Comparison of ENCODE assay signal across 8 cellular contexts in the genomic region with DNA sequence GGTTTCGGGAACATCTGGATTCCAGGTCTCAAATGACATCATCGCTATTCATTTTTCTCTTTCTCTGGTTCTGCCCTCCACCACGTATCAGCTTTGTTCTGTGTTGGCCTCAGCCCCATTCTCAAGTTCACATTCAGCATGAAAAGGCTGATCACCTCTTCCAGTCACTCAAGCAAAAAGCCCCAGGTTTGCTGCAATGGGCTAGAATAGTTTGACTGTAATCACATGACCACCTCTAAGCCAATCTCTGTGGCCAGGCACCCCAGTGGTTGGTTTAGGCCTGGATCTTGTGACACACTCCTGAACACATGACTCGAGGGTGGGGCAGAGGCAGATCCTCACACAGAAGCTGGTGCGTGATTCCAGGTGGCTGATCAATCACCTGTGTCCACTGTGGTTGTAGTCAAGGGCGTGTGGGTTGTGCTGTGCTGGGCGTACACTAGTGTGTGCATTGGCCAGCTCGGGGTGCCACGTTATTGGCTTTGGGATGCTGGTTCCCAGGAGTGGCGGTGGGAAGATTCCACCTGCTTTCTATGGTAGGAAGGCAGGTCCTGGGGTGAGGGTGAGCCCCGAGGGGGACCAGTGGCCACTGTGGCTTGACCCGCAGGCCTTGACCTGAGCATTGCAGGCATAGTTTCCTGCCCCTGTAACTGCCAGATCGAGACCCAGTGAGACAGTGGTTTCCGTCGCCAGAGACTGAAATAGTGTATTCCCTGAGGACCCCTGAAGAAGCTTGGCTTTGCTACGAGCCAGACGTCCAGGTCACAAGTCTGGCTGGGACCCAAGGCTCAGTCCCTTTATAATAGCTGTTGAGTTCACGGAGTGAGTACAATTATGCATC.
DNase-seq lines count a peak whose midpoint lies in the region; ATAC-seq and TF ChIP-seq lines count a peak whose summit lies in the region.

No MANE protein-coding gene starts in this region.

- CTCF ChIA-PET in GM10248 (lab: Yijun Ruan, JAX): interaction anchor here (0.6 to 7.5 kb wide), 5 partner anchors 11 to 29 kb away, joined by 3 to 77 read pairs (median 10); a partner anchor contains a TSS

- no peak for TF ChIP-seq CTCF in GM10248 (IDR thresholded peaks at IDR 0.05; ENCODE audit: control extremely low read depth, extremely low read depth, low read depth, missing control alignments)

- POLR2A ChIA-PET in GM10248 (lab: Yijun Ruan, JAX): interaction anchor here (0.7 to 3.5 kb wide), 2 partner anchors 11 kb away, joined by 8 to 16 read pairs; no protein-coding TSS in a partner anchor

- ATAC-seq in GM19452 (IDR thresholded peaks at IDR 0.05; ENCODE audit: unreplicated experiment) (peak; percentile 80), HG03432 (IDR thresholded peaks at IDR 0.05; ENCODE audit: unreplicated experiment) (peak; percentile 82)

- DNase-seq in GM10248 (ENCODE audit: extremely low spot score): peak; percentile 86
- peak; percentile 86 for DNase-seq in germinal center (ENCODE audit: low spot score)
- no peak for DNase-seq in AG20443 (ENCODE audit: low spot score)
- DNase-seq in HuH-7.5 (ENCODE audit: low spot score): no peak
- no peak for DNase-seq in NCI-H446 (lab: John Stamatoyannopoulos, UW)
- no peak for DNase-seq in AML-193 (lab: John Stamatoyannopoulos, UW)

Comparison
In these comparisons a context has a peak if more than half of its experiments do, and no peak if none do; other contexts are left out.
1. DNase-seq: peak in GM10248 (single experiment) and germinal center (single experiment); none in AG20443 (single experiment), HuH-7.5 (single experiment), NCI-H446 (0 of 2) and AML-193 (0 of 2).